In the genomic region with DNA sequence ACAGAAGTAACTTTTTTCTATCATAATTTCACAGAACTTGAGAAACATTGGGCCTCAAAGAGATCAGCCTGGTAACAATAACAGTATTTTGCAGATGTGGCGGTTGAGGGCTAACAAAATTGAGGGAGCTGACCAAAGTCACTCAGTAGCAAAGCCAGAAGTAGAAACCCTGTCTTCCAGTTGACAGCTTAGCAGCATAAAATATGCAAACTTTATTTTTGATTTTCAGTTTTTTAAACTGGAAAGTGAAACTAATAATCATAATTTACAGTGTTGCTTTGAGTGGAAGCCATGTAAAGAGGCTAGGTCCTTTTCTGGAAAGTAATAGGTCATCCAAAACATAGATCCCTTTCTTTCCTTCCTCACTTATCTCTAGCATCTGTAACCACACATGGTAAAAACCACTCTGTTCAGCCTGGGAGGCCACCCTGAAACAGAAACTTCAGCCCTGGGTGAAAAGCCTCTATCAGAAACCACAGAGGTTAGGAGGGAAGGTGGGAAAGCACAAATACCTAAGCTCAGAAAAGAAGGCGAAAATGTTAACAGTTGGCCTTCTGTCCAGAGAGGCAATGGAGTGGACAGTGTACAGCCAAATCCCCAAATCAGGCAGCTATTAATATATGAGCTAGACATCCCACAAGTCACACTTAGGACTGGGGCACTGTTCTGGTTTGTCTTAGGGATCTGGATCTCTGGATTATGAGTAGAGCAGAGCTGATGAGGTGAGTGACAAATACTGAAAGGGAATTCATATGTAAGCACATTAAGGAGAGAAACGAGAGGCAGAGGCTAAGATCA, we compare ENCODE assay signal across 9 cellular contexts.
A peak's percentile ranks its signal among the peaks of the same experiment; 100 is the strongest.
DNase-seq lines count a peak whose midpoint lies in the region; ATAC-seq and TF ChIP-seq lines count a peak whose summit lies in the region.
"Had no signal": no experiment of that assay in that cellular context is flagged by ENCODE, and none has a peak within 500 bp of the region (broad histone marks: within the 10 kb centered on the region; RNA-seq: fewer than 3 reads in every experiment).

No MANE protein-coding gene starts in this region.

- H3K27me3 Mint-ChIP-seq in CD4-positive, alpha-beta memory T cell: no peaks in the 10 kb centered on the region
- H3K27me3 Mint-ChIP-seq in CD8-positive, alpha-beta T cell (ENCODE audit: low read depth): no peaks in the 10 kb centered on the region

- CTCF ChIA-PET in CD4-positive, alpha-beta memory T cell (lab: Charles Lee; ENCODE audit: partially characterized antibody): no interaction called here
- CTCF ChIA-PET in CD8-positive, alpha-beta T cell (lab: Charles Lee): interaction anchor here (1.3 kb wide), 1 partner anchor 31 kb away, joined by 3 read pairs; no protein-coding TSS in a partner anchor

- H3K4me3 Mint-ChIP-seq in CD4-positive, alpha-beta memory T cell: peak overlapping the region in 2 of 8 donors; percentile 18 to 47
- H3K4me3 Mint-ChIP-seq in CD8-positive, alpha-beta T cell: no peak overlapping the region
- H3K4me3 Mint-ChIP-seq: B cell had no signal

- no peak overlapping the region for H3K27ac ChIP-seq in CD4-positive, alpha-beta memory T cell (ENCODE audit: low read depth, low read length)
- H3K27ac ChIP-seq in CD8-positive, alpha-beta T cell (ENCODE audit: low read depth, low read length): no peak overlapping the region

- no peaks in the 10 kb centered on the region for H3K36me3 ChIP-seq in CD4-positive, alpha-beta memory T cell (ENCODE audit: insufficient read depth, low read length)
- no peaks in the 10 kb centered on the region for H3K36me3 ChIP-seq in CD8-positive, alpha-beta T cell (ENCODE audit: insufficient read depth, low read length)

- no peak for DNase-seq in CD4-positive, alpha-beta memory T cell
- DNase-seq in CD1c-positive myeloid dendritic cell (ENCODE audit: extremely low spot score): no peak
- DNase-seq in cardiac septum (ENCODE audit: low spot score): no peak
- no peak for DNase-seq in CD8-positive, alpha-beta T cell
- no peak for DNase-seq in SK-N-DZ (ENCODE audit: low spot score)

- peaks cover 0 to 2% (median 0%) of the 10 kb centered on the region in 8 donors for H3K9me3 Mint-ChIP-seq in CD4-positive, alpha-beta memory T cell
- H3K9me3 Mint-ChIP-seq in CD8-positive, alpha-beta T cell: no peaks in the 10 kb centered on the region

- peak overlapping the region in 4 of 7 donors; percentile 42 to 70 (median 56) for H3K27ac Mint-ChIP-seq in CD4-positive, alpha-beta memory T cell
- H3K27ac Mint-ChIP-seq in CD8-positive, alpha-beta T cell: no peak overlapping the region
- H3K27ac Mint-ChIP-seq: B cell had no signal

- no peak overlapping the region for H3K4me3 ChIP-seq in CD4-positive, alpha-beta memory T cell (ENCODE audit: low read length in 2 of 2)
- no peak overlapping the region for H3K4me3 ChIP-seq in CD8-positive, alpha-beta T cell (ENCODE audit: low read depth, low read length)

- POLR2A ChIA-PET in CD4-positive, alpha-beta memory T cell (lab: Charles Lee; ENCODE audit: partially characterized antibody): no interaction called here
- POLR2A ChIA-PET in CD8-positive, alpha-beta T cell (lab: Charles Lee): no interaction called here

- H3K4me1 ChIP-seq in CD4-positive, alpha-beta memory T cell (ENCODE audit: insufficient read depth, low read length): peaks cover 10% of the 10 kb centered on the region
- H3K4me1 ChIP-seq in CD8-positive, alpha-beta T cell (ENCODE audit: insufficient read depth, low read length): peaks cover 3% of the 10 kb centered on the region

- no peaks in the 10 kb centered on the region for H3K36me3 Mint-ChIP-seq in CD4-positive, alpha-beta memory T cell
- H3K36me3 Mint-ChIP-seq in CD8-positive, alpha-beta T cell: no peaks in the 10 kb centered on the region

- TF ChIP-seq CTCF in CD8-positive, alpha-beta T cell (IDR thresholded peaks at IDR 0.05): no peak

- H3K4me1 Mint-ChIP-seq in CD4-positive, alpha-beta memory T cell: peaks cover 9 to 13% (median 10%) of the 10 kb centered on the region in 4 donors
- peaks cover 7% of the 10 kb centered on the region for H3K4me1 Mint-ChIP-seq in CD8-positive, alpha-beta T cell (ENCODE audit: low read depth)
- H3K4me1 Mint-ChIP-seq: B cell had no signal

- H3K9me3 ChIP-seq in CD4-positive, alpha-beta memory T cell (ENCODE audit: control insufficient read depth in 1 of 2, low read length in 2 of 2): no peaks in the 10 kb centered on the region
- H3K9me3 ChIP-seq in CD8-positive, alpha-beta T cell (ENCODE audit: low read length): no peaks in the 10 kb centered on the region

- ATAC-seq in GM19395 (IDR thresholded peaks at IDR 0.05; ENCODE audit: unreplicated experiment) (peak; percentile 95), HG03045 (IDR thresholded peaks at IDR 0.05; ENCODE audit: unreplicated experiment) (peak; percentile 94), SK-N-SH treated with all-trans-retinoic acid at 6 μM for 48 hours (peak; percentile 84)
- no peak for ATAC-seq in CD8-positive, alpha-beta T cell

- H3K27me3 ChIP-seq in CD4-positive, alpha-beta memory T cell (ENCODE audit: insufficient read depth, low read length): no peaks in the 10 kb centered on the region
- no peaks in the 10 kb centered on the region for H3K27me3 ChIP-seq in CD8-positive, alpha-beta T cell (ENCODE audit: insufficient read depth, low read length)

- intact Hi-C loops in CD4-positive, alpha-beta memory T cell (cut with micrococcal nuclease): no loop called here
- intact Hi-C loops in cardiac septum (cut with DNase I): no loop called here
- intact Hi-C loops in CD8-positive, alpha-beta T cell (cut with DNase I, micrococcal nuclease): no loop called here

TF ChIP-seq in SK-N-SH treated with all-trans-retinoic acid at 6 μM for 48 hours, 23 proteins besides CTCF, POLR2A, EP300 and RAD21:
- no peak for TF ChIP-seq RARB (CRISPR knock-in tag; IDR thresholded peaks at IDR 0.05)
- TF ChIP-seq POU6F1 (CRISPR knock-in tag; IDR thresholded peaks at IDR 0.05; ENCODE audit: borderline replicate concordance, low read depth): no peak
- TF ChIP-seq ZFP3 (CRISPR knock-in tag; IDR thresholded peaks at IDR 0.05): no peak
- no peak for TF ChIP-seq ZNF8 (CRISPR knock-in tag; IDR thresholded peaks at IDR 0.05)
- no peak for TF ChIP-seq ZNF70 (CRISPR knock-in tag; IDR thresholded peaks at IDR 0.05)
- no peak for TF ChIP-seq SNAI2 (CRISPR knock-in tag; IDR thresholded peaks at IDR 0.05)
- no peak for TF ChIP-seq TOX (CRISPR knock-in tag; IDR thresholded peaks at IDR 0.05; ENCODE audit: borderline replicate concordance)
- TF ChIP-seq, protein P1, sequence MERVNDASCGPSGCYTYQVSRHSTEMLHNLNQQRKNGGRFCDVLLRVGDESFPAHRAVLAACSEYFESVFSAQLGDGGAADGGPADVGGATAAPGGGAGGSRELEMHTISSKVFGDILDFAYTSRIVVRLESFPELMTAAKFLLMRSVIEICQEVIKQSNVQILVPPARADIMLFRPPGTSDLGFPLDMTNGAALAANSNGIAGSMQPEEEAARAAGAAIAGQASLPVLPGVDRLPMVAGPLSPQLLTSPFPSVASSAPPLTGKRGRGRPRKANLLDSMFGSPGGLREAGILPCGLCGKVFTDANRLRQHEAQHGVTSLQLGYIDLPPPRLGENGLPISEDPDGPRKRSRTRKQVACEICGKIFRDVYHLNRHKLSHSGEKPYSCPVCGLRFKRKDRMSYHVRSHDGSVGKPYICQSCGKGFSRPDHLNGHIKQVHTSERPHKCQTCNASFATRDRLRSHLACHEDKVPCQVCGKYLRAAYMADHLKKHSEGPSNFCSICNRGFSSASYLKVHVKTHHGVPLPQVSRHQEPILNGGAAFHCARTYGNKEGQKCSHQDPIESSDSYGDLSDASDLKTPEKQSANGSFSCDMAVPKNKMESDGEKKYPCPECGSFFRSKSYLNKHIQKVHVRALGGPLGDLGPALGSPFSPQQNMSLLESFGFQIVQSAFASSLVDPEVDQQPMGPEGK (CRISPR knock-in tag; IDR thresholded peaks at IDR 0.05; ENCODE audit: borderline replicate concordance): no peak
